19 cellular contexts compared by ENCODE assay signal in the genomic region with DNA sequence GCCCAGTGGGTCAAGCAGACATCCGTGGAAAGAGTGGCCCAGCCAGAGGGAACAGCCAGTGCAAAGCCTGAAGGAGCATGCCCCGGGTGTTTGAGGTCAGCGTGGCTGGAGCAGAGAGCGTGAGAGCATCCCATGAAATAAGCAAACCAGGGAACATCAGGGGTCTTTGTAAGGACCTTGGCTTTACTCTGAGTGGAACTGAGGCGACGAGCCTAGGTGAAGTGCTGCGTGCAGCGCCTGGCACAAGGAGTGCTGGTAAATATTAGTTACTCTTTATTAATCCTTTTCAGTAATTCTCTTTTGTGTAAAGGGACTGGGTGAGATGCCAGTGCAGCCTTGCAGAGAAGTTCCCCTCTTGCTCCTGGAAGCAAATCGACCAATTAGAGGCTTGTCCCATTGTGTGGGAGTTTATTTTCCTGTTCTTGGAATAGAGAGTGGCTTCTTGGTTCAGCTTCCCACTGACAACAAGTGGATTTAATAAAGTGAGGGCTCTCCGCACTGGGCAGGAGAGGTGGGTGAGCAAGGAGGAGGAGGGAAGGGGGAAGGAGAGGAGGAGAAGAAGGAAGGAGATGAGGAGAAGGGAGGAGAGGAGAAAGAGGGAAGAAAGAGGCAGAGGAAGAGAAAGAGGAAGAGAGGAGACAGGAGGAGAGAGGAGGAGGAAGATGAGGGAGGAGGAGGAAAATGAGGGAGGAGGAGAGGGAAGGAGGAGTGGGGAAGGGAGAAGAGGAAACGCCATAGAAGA. TPM values are rescaled to one million over a fixed set of nuclear protein-coding genes. Genes with fewer than 3 reads are reported as not detected.
DNase-seq lines count a peak whose midpoint lies in the region; ATAC-seq, FAIRE-seq and TF ChIP-seq lines count a peak whose summit lies in the region.
"Had no signal": no experiment of that assay in that cellular context is flagged by ENCODE, and none has a peak within 500 bp of the region (broad histone marks: within the 10 kb centered on the region; RNA-seq: fewer than 3 reads in every experiment).

No MANE protein-coding gene starts in this region.

- intact Hi-C loops in posterior cingulate gyrus (cut with DNase I), result loop anchor here (1.0 kb wide), 1 partner anchor 85 kb away; no protein-coding TSS in a partner anchor
- intact Hi-C loops in pancreas (cut with DNase I), result no loop called here

- no peaks in the 10 kb centered on the region for H3K36me3 ChIP-seq in GM23338 (ENCODE audit: insufficient read depth)
- no peaks in the 10 kb centered on the region for H3K36me3 ChIP-seq in pancreas
- H3K36me3 ChIP-seq: BLaER1, Peyer's patch had no signal

- DNase-seq in GM23338 (ENCODE audit: low spot score) (no peak), medulla oblongata (ENCODE audit: extremely low spot score) (peak; percentile 49), posterior cingulate gyrus (peak in 7 of 10 donors; percentile 15 to 86 (median 34)), pancreas (no peak), foreskin melanocyte (no peak)
- DNase-seq: CD4-positive, alpha-beta memory T cell; HFFc6; NCI-H1417 treated with DMSO at 0.1 percent for 48 hours; NCI-H1930; NCI-H2171 treated with DMSO at 0.1 percent for 48 hours; NCI-H446 treated with DMSO at 0.1 percent for 48 hours; Peyer's patch had no signal

- no peaks in the 10 kb centered on the region for H3K79me2 ChIP-seq in GM23338 (replicated peaks; ENCODE audit: insufficient read depth)

- no peak overlapping the region for H3K27ac ChIP-seq in GM23338 (ENCODE audit: low read depth)
- H3K27ac ChIP-seq in pancreas, result no peak overlapping the region
- H3K27ac ChIP-seq: A549, BLaER1, KMS-11, Peyer's patch had no signal

- no peaks in the 10 kb centered on the region for H4K20me1 ChIP-seq in GM23338 (replicated peaks; ENCODE audit: insufficient read depth)
- H4K20me1 ChIP-seq: BLaER1 had no signal

- no peak for TF ChIP-seq CTCF in GM23338 (conservative IDR thresholded peaks at IDR 0.05; ENCODE audit: low read depth in 2 of 2)
- TF ChIP-seq CTCF in brain (conservative IDR thresholded peaks at IDR 0.05), result no peak
- no peak for TF ChIP-seq CTCF in pancreas (IDR thresholded peaks at IDR 0.05)

- H3K9me3 ChIP-seq in pancreas, result no peaks in the 10 kb centered on the region
- H3K9me3 ChIP-seq: A549, BLaER1, Peyer's patch had no signal

- no peaks in the 10 kb centered on the region for H3K9me3 Mint-ChIP-seq in GM23338
- H3K9me3 Mint-ChIP-seq in brain, result peaks cover 0 to 3% (median 0%) of the 10 kb centered on the region in 5 experiments
- H3K9me3 Mint-ChIP-seq: CD4-positive, alpha-beta memory T cell; HFFc6 had no signal

- H3K27ac Mint-ChIP-seq in GM23338, result no peak overlapping the region
- H3K27ac Mint-ChIP-seq in brain, result peak overlapping the region; percentile 47 to 86 (median 50)
- H3K27ac Mint-ChIP-seq: HFFc6 had no signal

- 47 to 52% methylated on average over 11 of the region's 11 CpGs for WGBS in pancreas, 2 donors

- no peaks in the 10 kb centered on the region for H3K4me1 ChIP-seq in GM23338 (ENCODE audit: insufficient read depth)
- no peaks in the 10 kb centered on the region for H3K4me1 ChIP-seq in pancreas
- H3K4me1 ChIP-seq: A549, BLaER1, Peyer's patch had no signal

- peak overlapping the region; percentile 78; the same call in 1 of the 2 replicates for H2AFZ ChIP-seq in GM23338

- no peaks in the 10 kb centered on the region for H3K9me2 ChIP-seq in GM23338 (ENCODE audit: insufficient read depth)

- no peaks in the 10 kb centered on the region for H3F3A ChIP-seq in GM23338 (replicated peaks; ENCODE audit: low read depth)

- H3K4me1 Mint-ChIP-seq in GM23338 (peaks cover 7% of the 10 kb centered on the region; the same call in 2 of the 3 replicates), brain (peaks cover 88% of the 10 kb centered on the region)

- no peaks in the 10 kb centered on the region for H3K36me3 Mint-ChIP-seq in GM23338 (ENCODE audit: low read depth)
- no peaks in the 10 kb centered on the region for H3K36me3 Mint-ChIP-seq in brain
- H3K36me3 Mint-ChIP-seq: CD4-positive, alpha-beta memory T cell had no signal

- H3K27me3 Mint-ChIP-seq in GM23338 (ENCODE audit: insufficient read depth, low read depth, poor library complexity) (peaks cover 14% of the 10 kb centered on the region), brain (peaks cover 13% of the 10 kb centered on the region)

- no peaks in the 10 kb centered on the region for H3K27me3 ChIP-seq in GM23338 (ENCODE audit: insufficient read depth)
- no peaks in the 10 kb centered on the region for H3K27me3 ChIP-seq in pancreas
- H3K27me3 ChIP-seq: BLaER1, Peyer's patch had no signal

- H3K4me3 ChIP-seq in GM23338, result no peak overlapping the region
- no peak overlapping the region for H3K4me3 ChIP-seq in pancreas
- H3K4me3 ChIP-seq: A549, BLaER1, GM12878, Peyer's patch had no signal

- H3K4me3 Mint-ChIP-seq in GM23338 (no peak overlapping the region), brain (peak overlapping the region in 1 of 5 experiments; percentile 14)
- H3K4me3 Mint-ChIP-seq: CD4-positive, alpha-beta memory T cell; HFFc6 had no signal

- H3K4me2 ChIP-seq in GM23338, result no peak overlapping the region
- H3K4me2 ChIP-seq: A549, BLaER1, KMS-11 had no signal

- no peak for ATAC-seq in GM23338
- no peak for ATAC-seq in HG03460 (IDR thresholded peaks at IDR 0.05; ENCODE audit: unreplicated experiment)
- no peak for ATAC-seq in pancreas
- ATAC-seq: A549, GM12878 had no signal

- FAIRE-seq in pancreas (lab: Jason Lieb, UNC), result no peak
- FAIRE-seq: A549, GM12878, H54 had no signal

TF ChIP-seq in GM23338, 12 proteins besides CTCF, POLR2A, EP300 and RAD21 (continues in another document):
- TF ChIP-seq, protein P1, sequence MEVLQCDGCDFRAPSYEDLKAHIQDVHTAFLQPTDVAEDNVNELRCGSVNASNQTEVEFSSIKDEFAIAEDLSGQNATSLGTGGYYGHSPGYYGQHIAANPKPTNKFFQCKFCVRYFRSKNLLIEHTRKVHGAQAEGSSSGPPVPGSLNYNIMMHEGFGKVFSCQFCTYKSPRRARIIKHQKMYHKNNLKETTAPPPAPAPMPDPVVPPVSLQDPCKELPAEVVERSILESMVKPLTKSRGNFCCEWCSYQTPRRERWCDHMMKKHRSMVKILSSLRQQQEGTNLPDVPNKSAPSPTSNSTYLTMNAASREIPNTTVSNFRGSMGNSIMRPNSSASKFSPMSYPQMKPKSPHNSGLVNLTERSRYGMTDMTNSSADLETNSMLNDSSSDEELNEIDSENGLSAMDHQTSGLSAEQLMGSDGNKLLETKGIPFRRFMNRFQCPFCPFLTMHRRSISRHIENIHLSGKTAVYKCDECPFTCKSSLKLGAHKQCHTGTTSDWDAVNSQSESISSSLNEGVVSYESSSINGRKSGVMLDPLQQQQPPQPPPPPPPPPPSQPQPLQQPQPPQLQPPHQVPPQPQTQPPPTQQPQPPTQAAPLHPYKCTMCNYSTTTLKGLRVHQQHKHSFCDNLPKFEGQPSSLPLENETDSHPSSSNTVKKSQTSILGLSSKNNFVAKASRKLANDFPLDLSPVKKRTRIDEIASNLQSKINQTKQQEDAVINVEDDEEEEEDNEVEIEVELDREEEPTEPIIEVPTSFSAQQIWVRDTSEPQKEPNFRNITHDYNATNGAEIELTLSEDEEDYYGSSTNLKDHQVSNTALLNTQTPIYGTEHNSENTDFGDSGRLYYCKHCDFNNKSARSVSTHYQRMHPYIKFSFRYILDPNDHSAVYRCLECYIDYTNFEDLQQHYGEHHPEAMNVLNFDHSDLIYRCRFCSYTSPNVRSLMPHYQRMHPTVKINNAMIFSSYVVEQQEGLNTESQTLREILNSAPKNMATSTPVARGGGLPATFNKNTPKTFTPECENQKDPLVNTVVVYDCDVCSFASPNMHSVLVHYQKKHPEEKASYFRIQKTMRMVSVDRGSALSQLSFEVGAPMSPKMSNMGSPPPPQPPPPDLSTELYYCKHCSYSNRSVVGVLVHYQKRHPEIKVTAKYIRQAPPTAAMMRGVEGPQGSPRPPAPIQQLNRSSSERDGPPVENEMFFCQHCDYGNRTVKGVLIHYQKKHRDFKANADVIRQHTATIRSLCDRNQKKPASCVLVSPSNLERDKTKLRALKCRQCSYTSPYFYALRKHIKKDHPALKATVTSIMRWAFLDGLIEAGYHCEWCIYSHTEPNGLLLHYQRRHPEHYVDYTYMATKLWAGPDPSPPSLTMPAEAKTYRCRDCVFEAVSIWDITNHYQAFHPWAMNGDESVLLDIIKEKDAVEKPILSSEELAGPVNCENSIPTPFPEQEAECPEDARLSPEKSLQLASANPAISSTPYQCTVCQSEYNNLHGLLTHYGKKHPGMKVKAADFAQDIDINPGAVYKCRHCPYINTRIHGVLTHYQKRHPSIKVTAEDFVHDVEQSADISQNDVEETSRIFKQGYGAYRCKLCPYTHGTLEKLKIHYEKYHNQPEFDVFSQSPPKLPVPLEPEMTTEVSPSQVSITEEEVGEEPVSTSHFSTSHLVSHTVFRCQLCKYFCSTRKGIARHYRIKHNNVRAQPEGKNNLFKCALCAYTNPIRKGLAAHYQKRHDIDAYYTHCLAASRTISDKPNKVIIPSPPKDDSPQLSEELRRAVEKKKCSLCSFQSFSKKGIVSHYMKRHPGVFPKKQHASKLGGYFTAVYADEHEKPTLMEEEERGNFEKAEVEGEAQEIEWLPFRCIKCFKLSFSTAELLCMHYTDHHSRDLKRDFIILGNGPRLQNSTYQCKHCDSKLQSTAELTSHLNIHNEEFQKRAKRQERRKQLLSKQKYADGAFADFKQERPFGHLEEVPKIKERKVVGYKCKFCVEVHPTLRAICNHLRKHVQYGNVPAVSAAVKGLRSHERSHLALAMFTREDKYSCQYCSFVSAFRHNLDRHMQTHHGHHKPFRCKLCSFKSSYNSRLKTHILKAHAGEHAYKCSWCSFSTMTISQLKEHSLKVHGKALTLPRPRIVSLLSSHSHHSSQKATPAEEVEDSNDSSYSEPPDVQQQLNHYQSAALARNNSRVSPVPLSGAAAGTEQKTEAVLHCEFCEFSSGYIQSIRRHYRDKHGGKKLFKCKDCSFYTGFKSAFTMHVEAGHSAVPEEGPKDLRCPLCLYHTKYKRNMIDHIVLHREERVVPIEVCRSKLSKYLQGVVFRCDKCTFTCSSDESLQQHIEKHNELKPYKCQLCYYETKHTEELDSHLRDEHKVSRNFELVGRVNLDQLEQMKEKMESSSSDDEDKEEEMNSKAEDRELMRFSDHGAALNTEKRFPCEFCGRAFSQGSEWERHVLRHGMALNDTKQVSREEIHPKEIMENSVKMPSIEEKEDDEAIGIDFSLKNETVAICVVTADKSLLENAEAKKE (CRISPR knock-in tag; IDR thresholded peaks at IDR 0.05), result no peak
- TF ChIP-seq NANOG (IDR thresholded peaks at IDR 0.05; ENCODE audit: borderline replicate concordance) (no peak), EZH2phosphoT487 (IDR thresholded peaks at IDR 0.05; ENCODE audit: unreplicated experiment) (no peak), STAT1 (IDR thresholded peaks at IDR 0.05; ENCODE audit: unreplicated experiment) (no peak)

RNA-seq across cellular contexts. Expression of gene DISP3, which starts 37.6 kb away (rescaled TPM):
- total RNA-seq in GM23338 (2014; rRNA removed; shearing (Covaris generic)), result 7.8 and 11.1 TPM in 2 replicates
- 3.2 and 3.9 TPM in 2 replicates for polyA plus RNA-seq in GM23338 (2016; fragmentation: Nextera tagmentation; extraction: Ambion mirVana)
- 12.0 TPM for polyA plus RNA-seq in brain (ENCODE audit: insufficient read depth, low read depth, low replicate concordance)
- 1 to 10 TPM in 1 of 6 donors, under 1 TPM in 5; 0.13 to 1.0 (median 0.51) TPM for total RNA-seq in pancreas
- 1 to 10 TPM in 1 of 2 donors, under 1 TPM in 1; 0.91 to 6.7 TPM for polyA plus RNA-seq in pancreas
- total RNA-seq: HFFc6 had no signal

Comparison
In these comparisons a context has a peak if more than half of its experiments do, and no peak if none do; other contexts are left out.
1. DNase-seq: peak in medulla oblongata (single experiment) and posterior cingulate gyrus (7 of 10); none in GM23338 (single experiment), pancreas (0 of 6) and foreskin melanocyte (single experiment).